Comparison of ENCODE assay signal across 23 cellular contexts in genomic region chr5:167269146-167269545, GRCh38.
DNase-seq lines count a peak whose midpoint lies in the region; TF ChIP-seq lines count a peak whose summit lies in the region.
"Had no signal": no experiment of that assay in that cellular context is flagged by ENCODE, and none has a peak within 500 bp of the region (broad histone marks: within the 10 kb centered on the region; RNA-seq: fewer than 3 reads in every experiment).

No MANE protein-coding gene starts in this region.

- no peaks in the 10 kb centered on the region for H3K27me3 ChIP-seq in hepatocyte
- H3K27me3 ChIP-seq: BE2C; BLaER1 treated with 17β-estradiol and CSF1 and Interleukin-3, amounts not matched to agents 10 nM and 100 nM had no signal

- H3K36me3 ChIP-seq in hepatocyte (replicated peaks; ENCODE audit: insufficient read depth, low read depth) = no peaks in the 10 kb centered on the region
- H3K36me3 ChIP-seq: BE2C; BLaER1 treated with 17β-estradiol and CSF1 and Interleukin-3, amounts not matched to agents 10 nM and 100 nM; HAP-1 had no signal

- H4K20me1 ChIP-seq in hepatocyte (ENCODE audit: insufficient read depth, poor library complexity, severe bottlenecking) = no peaks in the 10 kb centered on the region
- H4K20me1 ChIP-seq: BLaER1 treated with 17β-estradiol and CSF1 and Interleukin-3, amounts not matched to agents 10 nM and 100 nM had no signal

- H3K79me2 ChIP-seq in hepatocyte = no peaks in the 10 kb centered on the region

- H3K27ac ChIP-seq in VCaP (peak overlapping the region; percentile 43), hepatocyte (peak overlapping the region; percentile 30)
- H3K27ac ChIP-seq: A549; BLaER1 treated with 17β-estradiol and CSF1 and Interleukin-3, amounts not matched to agents 10 nM and 100 nM; GM23248 had no signal

- H3K9me2 ChIP-seq in hepatocyte (replicated peaks; ENCODE audit: insufficient read depth) = no peaks in the 10 kb centered on the region

- no peak overlapping the region for H3K4me2 ChIP-seq in hepatocyte
- H3K4me2 ChIP-seq: A549; BLaER1 treated with 17β-estradiol and CSF1 and Interleukin-3, amounts not matched to agents 10 nM and 100 nM had no signal

- in situ Hi-C loops in G401 (cut with HindIII; ENCODE audit: low sequenced_read_pairs) = no loop called here

- 58% methylated on average over 3 of the region's 3 CpGs for WGBS in hepatocyte (ENCODE audit: low lambda C conversion rate, missing lambda C conversion rate)

- DNase-seq in G401 (ENCODE audit: low spot score) (peak; percentile 95), cerebellum (ENCODE audit: low spot score) (peak; percentile 47), hepatocyte (ENCODE audit: low spot score) (no peak), iPS-NIHi11 (ENCODE audit: low spot score) (no peak), EL (no peak), NCI-H748 treated with DMSO at 0.1 percent for 48 hours (lab: John Stamatoyannopoulos, UW) (no peak), SW 1271 (lab: John Stamatoyannopoulos, UW) (no peak)
- DNase-seq: 8988T; ACHN; AML-193; BE2C; CD4-positive, alpha-beta T cell; CD8-positive, alpha-beta memory T cell; DMS 273 treated with DMSO at 0.1 percent for 48 hours; DMS79; GDM1; GM23248; HFFc6 had no signal

- no peak for TF ChIP-seq CTCF in VCaP (conservative IDR thresholded peaks at IDR 0.05)
- no peak for TF ChIP-seq CTCF in hepatocyte (IDR thresholded peaks at IDR 0.05; ENCODE audit: poor library complexity)

- no peaks in the 10 kb centered on the region for H3K4me1 ChIP-seq in hepatocyte (ENCODE audit: insufficient read depth)
- H3K4me1 ChIP-seq: A549, BE2C had no signal

- no peak overlapping the region for H2AFZ ChIP-seq in hepatocyte
- H2AFZ ChIP-seq: GM23248 had no signal

- H3K4me3 ChIP-seq in hepatocyte = no peak overlapping the region
- H3K4me3 ChIP-seq: A549; BLaER1 treated with 17β-estradiol and CSF1 and Interleukin-3, amounts not matched to agents 10 nM and 100 nM; GM12878; GM23248; HAP-1 had no signal

- no peaks in the 10 kb centered on the region for H3K9me3 ChIP-seq in hepatocyte (ENCODE audit: low read depth)
- H3K9me3 ChIP-seq: A549, BE2C, HAP-1 had no signal

Comparison
In these comparisons a context has a peak if more than half of its experiments do, and no peak if none do; other contexts are left out.
1. DNase-seq: peak in G401 (single experiment) and cerebellum (single experiment); none in hepatocyte (single experiment), iPS-NIHi11 (single experiment), EL (single experiment), NCI-H748 treated with DMSO at 0.1 percent for 48 hours (single experiment) and SW 1271 (0 of 2).